18 cellular contexts compared by ENCODE assay signal in the genomic region with DNA sequence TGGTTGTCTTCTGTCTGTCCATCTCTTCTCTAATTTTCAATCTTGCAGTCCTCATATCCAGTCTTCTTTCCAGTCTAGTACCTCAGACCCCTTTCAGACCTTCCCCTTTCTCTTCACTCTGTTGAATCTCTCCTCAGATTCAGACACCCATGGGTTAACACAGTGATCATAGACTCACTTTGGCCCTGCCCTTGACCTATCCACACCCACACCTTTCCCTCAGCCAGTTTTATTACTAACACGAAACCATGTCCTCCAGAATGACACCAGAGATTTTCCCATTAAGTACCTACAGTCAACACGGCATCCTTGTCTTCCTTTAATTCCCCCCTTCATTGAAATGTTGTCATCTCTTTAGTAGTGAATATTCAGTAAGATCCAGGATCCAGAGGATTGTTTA.
DNase-seq lines count a peak whose midpoint lies in the region; ATAC-seq and TF ChIP-seq lines count a peak whose summit lies in the region.
"Had no signal": no experiment of that assay in that cellular context is flagged by ENCODE, and none has a peak within 500 bp of the region (broad histone marks: within the 10 kb centered on the region; RNA-seq: fewer than 3 reads in every experiment).

No MANE protein-coding gene starts in this region.

- H3K27me3 ChIP-seq in ACC112 (ENCODE audit: insufficient read depth, low read length): no peaks in the 10 kb centered on the region

- in situ Hi-C loops in GM13977 (cut with MboI; ENCODE audit: low pct_unique_long_range_greater_than_20kb, low sequenced_read_pairs, unreplicated experiment): no loop called here

- H3K79me2 ChIP-seq in ACC112 (ENCODE audit: control insufficient read depth, insufficient read depth, low read length, unreplicated experiment): no peaks in the 10 kb centered on the region

- no peak for ATAC-seq in HG03469 (IDR thresholded peaks at IDR 0.05; ENCODE audit: unreplicated experiment)
- ATAC-seq in HG02678 (IDR thresholded peaks at IDR 0.05; ENCODE audit: unreplicated experiment): no peak

- DNase-seq in NCI-H2029 treated with DMSO at 0.1 percent for 48 hours (lab: John Stamatoyannopoulos, UW) (peak; percentile 48), left kidney (ENCODE audit: low read depth, low spot score) (peak; percentile 21), GM13977 (ENCODE audit: low spot score) (no peak), NCI-H510A treated with DMSO at 0.1 percent for 48 hours (lab: John Stamatoyannopoulos, UW) (no peak)
- DNase-seq: COR-L47; DMS153; HFFc6; Kasumi-1; MM.1S; NCI-H1092 treated with DMSO at 0.1 percent for 48 hours; NCI-H345; NCI-H526 treated with DMSO at 0.1 percent for 48 hours; NK-92 treated with Interleukin-12 subunit alpha and Interleukin-12 subunit beta, amount 100 ng/mL, for 24 hours; RPMI8226 had no signal

- H3K4me1 ChIP-seq in ACC112 (ENCODE audit: control insufficient read depth, insufficient read depth, low read length, unreplicated experiment): peaks cover 7% of the 10 kb centered on the region

- TF ChIP-seq CTCF in GM13977 (IDR thresholded peaks at IDR 0.05; ENCODE audit: extremely low read depth, insufficient read depth, missing control alignments): no peak

- H3K36me3 ChIP-seq in ACC112 (ENCODE audit: insufficient read depth, low read length): no peaks in the 10 kb centered on the region

- peak overlapping the region; percentile 73 for H3K4me3 ChIP-seq in ACC112 (ENCODE audit: low read depth, low read length)
- no peak overlapping the region for H3K4me3 ChIP-seq in skin epidermis

- peak overlapping the region; percentile 99 for H2AFZ ChIP-seq in ACC112 (ENCODE audit: low read length, unreplicated experiment)

- H3K27ac ChIP-seq in ACC112 (ENCODE audit: low read depth, low read length): no peak overlapping the region
- peak overlapping the region in 12 of 21 experiments; percentile 31 to 80 (median 63) for H3K27ac ChIP-seq in skin epidermis

Comparison
In these comparisons a context has a peak if more than half of its experiments do, and no peak if none do; other contexts are left out.
1. DNase-seq: peak in NCI-H2029 treated with DMSO at 0.1 percent for 48 hours (single experiment) and left kidney (single experiment); none in GM13977 (single experiment) and NCI-H510A treated with DMSO at 0.1 percent for 48 hours (single experiment).